In the genomic region with DNA sequence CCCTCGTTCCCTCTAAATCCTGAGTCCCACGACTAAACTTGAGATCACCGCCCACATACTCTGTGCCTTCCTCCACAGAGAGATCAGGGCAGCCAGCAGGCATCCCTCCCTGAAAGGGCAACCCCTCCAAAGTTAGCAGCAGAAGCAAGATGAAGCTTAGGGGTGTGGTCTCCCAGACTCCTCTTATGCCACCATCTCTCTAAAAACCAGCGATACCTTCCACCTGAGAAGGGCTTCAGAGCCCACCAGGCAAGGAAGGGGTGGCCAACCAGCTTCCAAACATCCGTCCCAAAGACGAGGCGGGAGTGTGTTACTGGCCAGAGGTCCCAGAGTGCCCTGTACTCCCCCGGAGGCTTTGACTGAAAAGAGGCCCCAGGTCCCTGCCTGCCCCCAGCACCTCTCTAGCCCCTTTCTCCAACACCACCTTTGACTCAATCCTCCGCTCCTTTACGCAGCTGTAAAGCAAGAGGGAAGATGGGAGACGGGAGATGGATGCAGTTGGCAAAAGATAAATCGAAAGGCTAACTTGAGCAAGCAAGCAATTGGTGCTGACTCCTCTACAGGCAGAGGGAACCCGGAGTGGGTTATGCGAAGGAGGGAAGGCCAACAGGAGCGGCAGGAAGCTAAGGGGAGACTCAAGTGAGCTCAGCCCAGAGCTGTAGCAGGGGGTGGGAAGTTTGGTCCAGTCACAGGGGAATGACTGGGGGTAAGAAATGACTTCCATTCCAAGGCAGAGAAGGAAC, we compare ENCODE assay signal across 9 cellular contexts. TPM values are rescaled to one million over a fixed set of nuclear protein-coding genes. Genes with fewer than 3 reads are reported as not detected.
DNase-seq lines count a peak whose midpoint lies in the region; ATAC-seq and TF ChIP-seq lines count a peak whose summit lies in the region.
"Had no signal": no experiment of that assay in that cellular context is flagged by ENCODE, and none has a peak within 500 bp of the region (broad histone marks: within the 10 kb centered on the region; RNA-seq: fewer than 3 reads in every experiment).

No MANE protein-coding gene starts in this region.

- H3K27me3 ChIP-seq in SJCRH30: no peaks in the 10 kb centered on the region
- H3K27me3 ChIP-seq in endodermal cell (ENCODE audit: control insufficient read depth, insufficient read depth, low read length, poor library complexity, severe bottlenecking): no peaks in the 10 kb centered on the region
- no peaks in the 10 kb centered on the region for H3K27me3 ChIP-seq in neuron (ENCODE audit: insufficient read depth, low read length)

- 14 to 16% methylated on average over 9 to 15 of the region's 15 CpGs for WGBS in endodermal cell (ENCODE audit: insufficient coverage in 1 of 2, insufficient read length in 1 of 2), 2 experiments

- peaks cover 56% of the 10 kb centered on the region for H3K4me1 Mint-ChIP-seq in activated T-cell treated with anti-CD3 and anti-CD28 coated beads, Interleukin-2, amount 50 U/mL, for 24 hours (ENCODE audit: low read depth)
- peaks cover 47% of the 10 kb centered on the region for H3K4me1 Mint-ChIP-seq in endodermal cell

- H3K4me3 ChIP-seq in SJCRH30 (peak overlapping the region; percentile 70), endodermal cell (ENCODE audit: low read length) (peak overlapping the region; percentile 92), neuron (ENCODE audit: low read length) (peak overlapping the region; percentile 72)

- H3K27me3 Mint-ChIP-seq in activated T-cell treated with anti-CD3 and anti-CD28 coated beads, Interleukin-2, amount 50 U/mL, for 24 hours: no peaks in the 10 kb centered on the region
- H3K27me3 Mint-ChIP-seq in endodermal cell (ENCODE audit: insufficient read depth): no peaks in the 10 kb centered on the region

- peaks cover 20% of the 10 kb centered on the region for H3K36me3 Mint-ChIP-seq in activated T-cell treated with anti-CD3 and anti-CD28 coated beads, Interleukin-2, amount 50 U/mL, for 24 hours (ENCODE audit: low read depth)
- peaks cover 17% of the 10 kb centered on the region for H3K36me3 Mint-ChIP-seq in endodermal cell (ENCODE audit: low read depth)

- no peak overlapping the region for H3K27ac ChIP-seq in SJCRH30
- H3K27ac ChIP-seq in endodermal cell (ENCODE audit: low read depth, low read length): peak overlapping the region; percentile 67
- H3K27ac ChIP-seq: epithelial cell of prostate had no signal

- peak overlapping the region; percentile 95 for H3K4me3 Mint-ChIP-seq in activated T-cell treated with anti-CD3 and anti-CD28 coated beads, Interleukin-2, amount 50 U/mL, for 24 hours
- peak overlapping the region; percentile 86 for H3K4me3 Mint-ChIP-seq in endodermal cell

- no peaks in the 10 kb centered on the region for H3K9me3 Mint-ChIP-seq in activated T-cell treated with anti-CD3 and anti-CD28 coated beads, Interleukin-2, amount 50 U/mL, for 24 hours
- no peaks in the 10 kb centered on the region for H3K9me3 Mint-ChIP-seq in endodermal cell

- no peak for TF ChIP-seq CTCF in endodermal cell (conservative IDR thresholded peaks at IDR 0.05)

- no peaks in the 10 kb centered on the region for H3K36me3 ChIP-seq in SJCRH30
- peaks cover 22% of the 10 kb centered on the region for H3K36me3 ChIP-seq in endodermal cell (ENCODE audit: control insufficient read depth, insufficient read depth, low read length)
- H3K36me3 ChIP-seq in neuron (ENCODE audit: insufficient read depth, low read length): peaks cover 6% of the 10 kb centered on the region

- H3K9me3 ChIP-seq in SJCRH30 (replicated peaks): no peaks in the 10 kb centered on the region
- no peaks in the 10 kb centered on the region for H3K9me3 ChIP-seq in endodermal cell (ENCODE audit: control insufficient read depth, low read length)
- H3K9me3 ChIP-seq in neuron (ENCODE audit: low read length): no peaks in the 10 kb centered on the region

- H3K4me1 ChIP-seq in SJCRH30 (peaks cover 25% of the 10 kb centered on the region), endodermal cell (ENCODE audit: control insufficient read depth, insufficient read depth, low read length) (peaks cover 16% of the 10 kb centered on the region), neuron (ENCODE audit: insufficient read depth, low read length) (peaks cover 29% of the 10 kb centered on the region)

- ATAC-seq in HG02798 (IDR thresholded peaks at IDR 0.05; ENCODE audit: poor library complexity, unreplicated experiment): no peak

- peak overlapping the region; percentile 95 for H3K27ac Mint-ChIP-seq in activated T-cell treated with anti-CD3 and anti-CD28 coated beads, Interleukin-2, amount 50 U/mL, for 24 hours
- H3K27ac Mint-ChIP-seq in endodermal cell: peak overlapping the region; percentile 86

- no peak overlapping the region for H2AFZ ChIP-seq in neuron (ENCODE audit: low read depth, low read length)

- peak; percentile 47 for DNase-seq in activated T-cell treated with anti-CD3 and anti-CD28 coated beads, Interleukin-2, amount 50 U/mL, for 24 hours
- DNase-seq in activated T-cell treated with anti-CD3 and anti-CD28 coated beads for 4 hours: no peak
- peak; percentile 32 to 51 for DNase-seq in SJCRH30
- peak; percentile 74 for DNase-seq in endodermal cell
- DNase-seq in middle frontal gyrus (ENCODE audit: extremely low spot score, low spot score): no peak
- no peak for DNase-seq in NCI-H510A treated with DMSO at 0.1 percent for 48 hours (lab: John Stamatoyannopoulos, UW)

- H3K9ac ChIP-seq in endodermal cell (ENCODE audit: extremely low read depth, low read length, poor library complexity, severe bottlenecking): peak overlapping the region; percentile 65

RNA-seq across cellular contexts. Expression of a gene that starts 1.1 kb away (rescaled TPM):
- total RNA-seq in SJCRH30 (2014; rRNA removed; shearing (Covaris generic)): 13.6 TPM in 2 replicates
- 10 to 100 TPM; 56.4 to 57.8 TPM for total RNA-seq in endodermal cell
- polyA plus RNA-seq in endodermal cell (2013, experiment 1 of 2): 28.0 TPM
- polyA plus RNA-seq in endodermal cell (2013, experiment 2 of 2): 30.2 TPM

RNA-seq across cellular contexts. Expression of a gene that starts 16.6 kb away (rescaled TPM):
- total RNA-seq in SJCRH30 (2014; rRNA removed; shearing (Covaris generic)): 1.6 and 1.9 TPM in 2 replicates
- total RNA-seq in endodermal cell: 10 to 100 TPM; 18.7 to 19.5 TPM
- polyA plus RNA-seq in endodermal cell (2013, experiment 1 of 2): 9.3 TPM
- polyA plus RNA-seq in endodermal cell (2013, experiment 2 of 2): 10.7 TPM

Comparison
In these comparisons a context has a peak if more than half of its experiments do, and no peak if none do; other contexts are left out.
1. DNase-seq: peak in activated T-cell treated with anti-CD3 and anti-CD28 coated beads, Interleukin-2, amount 50 U/mL, for 24 hours (single experiment), SJCRH30 (2 of 2) and endodermal cell (single experiment); none in activated T-cell treated with anti-CD3 and anti-CD28 coated beads for 4 hours (single experiment), middle frontal gyrus (single experiment) and NCI-H510A treated with DMSO at 0.1 percent for 48 hours (single experiment).
2. Peak in every context shown above with its lines, with median percentiles within 50 percentile points of each other: H3K4me3 ChIP-seq.